In the genomic region with DNA sequence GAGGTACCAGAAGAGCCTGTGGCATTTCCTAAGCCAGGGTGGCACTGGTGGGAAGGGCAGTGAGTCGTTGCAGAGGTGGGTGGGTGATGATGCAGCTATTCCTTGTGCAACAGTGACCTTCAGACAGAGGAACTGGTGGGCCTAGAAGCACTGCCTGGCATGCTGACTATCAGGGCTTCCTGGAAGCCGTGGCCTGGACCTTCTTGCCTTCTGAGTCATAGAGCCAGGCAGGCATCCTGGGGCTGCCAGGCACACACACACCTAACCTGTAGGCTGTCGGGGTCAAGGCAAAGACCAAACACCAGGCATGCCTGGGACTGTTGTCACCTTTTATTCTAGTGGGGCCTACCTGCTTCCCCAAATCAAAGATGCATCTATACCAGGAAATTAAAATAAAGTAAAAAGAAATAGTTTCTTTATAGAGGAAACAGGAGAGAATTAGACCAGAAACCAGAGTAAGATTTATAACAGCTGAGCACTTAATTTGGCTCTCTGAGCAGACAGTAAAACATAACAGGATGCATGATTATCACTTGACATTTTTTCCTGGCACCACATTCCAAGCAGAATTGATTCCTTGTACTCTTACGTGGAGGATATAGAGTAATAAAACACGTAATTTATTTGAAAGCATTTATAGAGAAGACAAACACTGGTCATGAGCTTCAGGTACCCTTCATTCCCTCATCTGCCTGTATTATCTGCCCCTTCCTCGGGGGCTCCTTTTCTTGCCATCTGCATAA, we compare ENCODE assay signal across 9 cellular contexts. TPM values are rescaled to one million over a fixed set of nuclear protein-coding genes. Genes with fewer than 3 reads are reported as not detected.
A peak's percentile ranks its signal among the peaks of the same experiment; 100 is the strongest.
DNase-seq lines count a peak whose midpoint lies in the region; ATAC-seq and TF ChIP-seq lines count a peak whose summit lies in the region.
"Had no signal": no experiment of that assay in that cellular context is flagged by ENCODE, and none has a peak within 500 bp of the region (broad histone marks: within the 10 kb centered on the region; RNA-seq: fewer than 3 reads in every experiment).

No MANE protein-coding gene starts in this region.

- no peak overlapping the region for H2AFZ ChIP-seq in PC-3 (ENCODE audit: low read length)
- H2AFZ ChIP-seq in mammary epithelial cell (ENCODE audit: low read depth, low read length) = no peak overlapping the region

- DNase-seq in AG08395 (ENCODE audit: low spot score) (peak; percentile 50), PC-3 (peak; percentile 26), mammary epithelial cell (peak; percentile 54), GM20000 (ENCODE audit: low spot score) (no peak), NCI-H524 (lab: John Stamatoyannopoulos, UW) (no peak), SKM-1 (lab: John Stamatoyannopoulos, UW; ENCODE audit: unreplicated experiment) (no peak)
- DNase-seq in naive thymus-derived CD4-positive, alpha-beta T cell = peak in 1 of 9 donors; percentile 28
- DNase-seq: NCI-H446 treated with DMSO at 0.1 percent for 48 hours had no signal

- no peaks in the 10 kb centered on the region for H3K27me3 Mint-ChIP-seq in naive thymus-derived CD4-positive, alpha-beta T cell

- H3K4me1 ChIP-seq in PC-3 (ENCODE audit: insufficient read depth, low read length) (0 out of 2 replicates have a peak, but pooled peaks cover 3% of the 10 kb centered on the region), mammary epithelial cell (ENCODE audit: insufficient read depth, low read length) (peaks cover 13% of the 10 kb centered on the region)
- H3K4me1 ChIP-seq in naive thymus-derived CD4-positive, alpha-beta T cell (ENCODE audit: control insufficient read depth in 2 of 2, insufficient read depth in 2 of 2, low read length in 2 of 2) = peaks cover 1 to 23% of the 10 kb centered on the region in 2 donors

- peak; percentile 59 for ATAC-seq in PC-3
- ATAC-seq in naive thymus-derived CD4-positive, alpha-beta T cell = no peak
- no peak for ATAC-seq in HG03342 (IDR thresholded peaks at IDR 0.05; ENCODE audit: unreplicated experiment)

- TF ChIP-seq CTCF in PC-3 (conservative IDR thresholded peaks at IDR 0.05; ENCODE audit: low read depth, low read length) (no peak), mammary epithelial cell (conservative IDR thresholded peaks at IDR 0.05 in 1 of 2, IDR thresholded peaks at IDR 0.05 in 1 of 2; ENCODE audit: extremely low read depth in 1 of 2, insufficient read depth in 1 of 2, low read depth in 1 of 2, low read length in 2 of 2) (no peak), GM20000 (IDR thresholded peaks at IDR 0.05; ENCODE audit: extremely low read depth, missing control alignments) (no peak)

- intact Hi-C loops in PC-3 (cut with micrococcal nuclease) (no loop called here), mammary epithelial cell (cut with micrococcal nuclease) (no loop called here)
- intact Hi-C loops in naive thymus-derived CD4-positive, alpha-beta T cell (cut with micrococcal nuclease) = no loop called here

- no TSS peak for BruUV-seq in PC-3 (replicated peaks; lab: Mats Ljungman, UMichigan)
- BruUV-seq in mammary epithelial cell (replicated peaks; lab: Mats Ljungman, UMichigan) = no TSS peak

- H3K27me3 ChIP-seq in PC-3 (ENCODE audit: low read length) = no peaks in the 10 kb centered on the region
- H3K27me3 ChIP-seq in mammary epithelial cell (ENCODE audit: insufficient read depth, low read length) = no peaks in the 10 kb centered on the region
- no peaks in the 10 kb centered on the region for H3K27me3 ChIP-seq in naive thymus-derived CD4-positive, alpha-beta T cell (ENCODE audit: control insufficient read depth in 2 of 2, insufficient read depth in 2 of 2, low read length in 2 of 2)

- CTCF ChIA-PET in PC-3 (lab: Charles Lee) (no interaction called here), mammary epithelial cell (lab: Charles Lee; ENCODE audit: low non-redundant PET) (no interaction called here)
- CTCF ChIA-PET in naive thymus-derived CD4-positive, alpha-beta T cell (lab: Charles Lee) = interaction anchor here (0.7 to 1.2 kb wide), 3 partner anchors 23 to 148 kb away, joined by 3 to 4 read pairs (median 3); no protein-coding TSS in a partner anchor

- 38% methylated on average over 6 of the region's 6 CpGs for WGBS in mammary epithelial cell (ENCODE audit: low coverage, missing lambda C conversion rate)

- dilution Hi-C loops in mammary epithelial cell (cut with HindIII; ENCODE audit: low sequenced_read_pairs) = no loop called here

- H3K36me3 ChIP-seq in PC-3 (ENCODE audit: low read depth, low read length) = peaks cover 18% of the 10 kb centered on the region
- peaks cover 16% of the 10 kb centered on the region for H3K36me3 ChIP-seq in mammary epithelial cell (ENCODE audit: insufficient read depth, low read length)
- peaks cover 20 to 78% (median 24%) of the 10 kb centered on the region in 3 experiments for H3K36me3 ChIP-seq in naive thymus-derived CD4-positive, alpha-beta T cell (ENCODE audit: control insufficient read depth in 2 of 3, insufficient read depth in 3 of 3, low read length in 3 of 3)

- H3F3A ChIP-seq in PC-3 (ENCODE audit: low read length, unreplicated experiment) = no peaks in the 10 kb centered on the region

- POLR2A ChIA-PET in PC-3 (lab: Charles Lee; ENCODE audit: unreplicated experiment) = interaction anchor here (0.6 kb wide), 1 partner anchor 15 kb away, joined by 4 read pairs; no protein-coding TSS in a partner anchor
- POLR2A ChIA-PET in naive thymus-derived CD4-positive, alpha-beta T cell (lab: Charles Lee) = interaction anchor here (0.6 to 4.2 kb wide), 5 partner anchors 10 to 25 kb away, joined by 3 to 19 read pairs (median 4); partner anchors contain the start of gene NANS

- no peak overlapping the region for H3K27ac ChIP-seq in PC-3 (ENCODE audit: low read length)
- H3K27ac ChIP-seq in mammary epithelial cell (ENCODE audit: insufficient read depth, low read depth, low read length) = no peak overlapping the region
- peak overlapping the region; percentile 49 for H3K27ac ChIP-seq in naive thymus-derived CD4-positive, alpha-beta T cell (ENCODE audit: low read depth, low read length)

- H3K9me3 ChIP-seq in PC-3 (ENCODE audit: low read length) (no peaks in the 10 kb centered on the region), mammary epithelial cell (replicated peaks; ENCODE audit: insufficient read depth, low read length) (no peaks in the 10 kb centered on the region)
- no peaks in the 10 kb centered on the region for H3K9me3 ChIP-seq in naive thymus-derived CD4-positive, alpha-beta T cell (ENCODE audit: control insufficient read depth in 2 of 3, low read length in 3 of 3)

- in situ Hi-C loops in mammary epithelial cell (cut with MboI; ENCODE audit: low sequenced_read_pairs in 2 of 2) = no loop called here

- peaks cover 9 to 64% (median 48%) of the 10 kb centered on the region in 7 donors for H3K4me1 Mint-ChIP-seq in naive thymus-derived CD4-positive, alpha-beta T cell

- H3K36me3 Mint-ChIP-seq in naive thymus-derived CD4-positive, alpha-beta T cell = peaks cover 13 to 53% (median 32%) of the 10 kb centered on the region in 5 donors

- H3K79me2 ChIP-seq in PC-3 (ENCODE audit: low read length) (no peaks in the 10 kb centered on the region), mammary epithelial cell (ENCODE audit: insufficient read depth, low read length) (no peaks in the 10 kb centered on the region)

- H3K9me3 Mint-ChIP-seq in naive thymus-derived CD4-positive, alpha-beta T cell = peaks cover 0 to 1% (median 0%) of the 10 kb centered on the region in 11 donors

- no peak overlapping the region for H3K4me3 ChIP-seq in PC-3 (ENCODE audit: low read length)
- H3K4me3 ChIP-seq in mammary epithelial cell (replicated peaks in 1 of 3; ENCODE audit: insufficient read depth in 1 of 3, low read depth in 2 of 3, low read length in 3 of 3) = no peak overlapping the region
- no peak overlapping the region for H3K4me3 ChIP-seq in naive thymus-derived CD4-positive, alpha-beta T cell (ENCODE audit: low read length)

- H3K9ac ChIP-seq in PC-3 (ENCODE audit: low read length) = no peak overlapping the region
- no peak overlapping the region for H3K9ac ChIP-seq in mammary epithelial cell (ENCODE audit: insufficient read depth, low read length)

- H3K4me2 ChIP-seq in PC-3 (ENCODE audit: low read length) (no peak overlapping the region), mammary epithelial cell (ENCODE audit: insufficient read depth, low read depth, low read length) (no peak overlapping the region)

- no peak overlapping the region for H3K4me3 Mint-ChIP-seq in naive thymus-derived CD4-positive, alpha-beta T cell

- no peaks in the 10 kb centered on the region for H3K9me2 ChIP-seq in PC-3 (replicated peaks; ENCODE audit: low read length)

- H3K27ac Mint-ChIP-seq in naive thymus-derived CD4-positive, alpha-beta T cell = peak overlapping the region; percentile 8 to 91 (median 72)

- no peaks in the 10 kb centered on the region for H4K20me1 ChIP-seq in PC-3 (ENCODE audit: low read length)
- H4K20me1 ChIP-seq in mammary epithelial cell (ENCODE audit: insufficient read depth, low read length) = no peaks in the 10 kb centered on the region

RNA-seq across cellular contexts. Expression of gene NANS, which starts 25.1 kb away (rescaled TPM):
- total RNA-seq in PC-3 (2014; rRNA removed) = 93.0 and 94.8 TPM in 2 replicates
- 10 to 100 TPM; 44.7 to 52.4 TPM for total RNA-seq in mammary epithelial cell
- polyA plus RNA-seq in mammary epithelial cell = 69.6 TPM
- polyA minus RNA-seq in mammary epithelial cell = 39.5 TPM
- total RNA-seq in naive thymus-derived CD4-positive, alpha-beta T cell = 10 to 100 TPM; 16.3 to 58.9 (median 51.8) TPM
- polyA plus RNA-seq in naive thymus-derived CD4-positive, alpha-beta T cell = 10 to 100 TPM; 33.0 to 33.2 TPM

RNA-seq across cellular contexts. Expression of gene TRIM14, which starts 37.4 kb away (rescaled TPM):
- 11.2 and 17.3 TPM in 2 replicates for total RNA-seq in PC-3 (2014; rRNA removed)
- 10 to 100 TPM; 11.3 to 17.6 TPM for total RNA-seq in mammary epithelial cell
- polyA plus RNA-seq in mammary epithelial cell = 14.6 TPM
- 38.8 TPM for polyA minus RNA-seq in mammary epithelial cell
- 100 to 1,000 TPM in 1 of 5 experiments, 10 to 100 TPM in 4; 54.1 to 114 (median 79.7) TPM for total RNA-seq in naive thymus-derived CD4-positive, alpha-beta T cell
- 100 to 1,000 TPM in 1 of 2 donors, 10 to 100 TPM in 1; 57.8 to 107 TPM for polyA plus RNA-seq in naive thymus-derived CD4-positive, alpha-beta T cell

Comparison
In these comparisons a context has a peak if more than half of its experiments do, and no peak if none do; other contexts are left out.
1. DNase-seq: peak in AG08395 (single experiment), PC-3 (single experiment) and mammary epithelial cell (single experiment); none in GM20000 (single experiment), NCI-H524 (0 of 2) and SKM-1 (single experiment).